28 cellular contexts compared by ENCODE assay signal in genomic region chrX:11753668-11754067, GRCh38. TPM values are rescaled to one million over a fixed set of nuclear protein-coding genes. Genes with fewer than 3 reads are reported as not detected.
DNase-seq lines count a peak whose midpoint lies in the region; ATAC-seq, FAIRE-seq and TF ChIP-seq lines count a peak whose summit lies in the region.
"Had no signal": no experiment of that assay in that cellular context is flagged by ENCODE, and none has a peak within 500 bp of the region (broad histone marks: within the 10 kb centered on the region; RNA-seq: fewer than 3 reads in every experiment).

No MANE protein-coding gene starts in this region.

- in situ Hi-C loops in GM12878 (cut with MboI), result no loop called here

- ATAC-seq in GM12878 (no peak), Right ventricle myocardium inferior (no peak), GM18861 (IDR thresholded peaks at IDR 0.05; ENCODE audit: unreplicated experiment) (no peak)

- H3K9ac ChIP-seq in GM12878 (ENCODE audit: control insufficient read depth, insufficient read depth, low read length) (no peak overlapping the region), neural progenitor cell (no peak overlapping the region)
- H3K9ac ChIP-seq: BLaER1 had no signal

- intact Hi-C loops in GM12878 (cut with micrococcal nuclease; ENCODE audit: unreplicated experiment) (no loop called here), Right ventricle myocardium inferior (cut with DNase I) (loop anchor here (10.0 kb wide), 1 partner anchor 639 kb away; the partner anchor contains the start of gene HCCS)

- H3K27me3 ChIP-seq in GM12878 (replicated peaks in 1 of 2; ENCODE audit: control insufficient read depth in 2 of 2, insufficient read depth in 2 of 2, low read length in 1 of 2), result no peaks in the 10 kb centered on the region
- H3K27me3 ChIP-seq in neural progenitor cell, result peaks cover 13% of the 10 kb centered on the region
- H3K27me3 ChIP-seq: BE2C had no signal

- H3K27me3 Mint-ChIP-seq in neural progenitor cell (ENCODE audit: insufficient read depth, low read depth), result peaks cover 12% of the 10 kb centered on the region
- H3K27me3 Mint-ChIP-seq: CD4-positive, CD25-positive, alpha-beta regulatory T cell had no signal

- peaks cover 9% of the 10 kb centered on the region for H3F3A ChIP-seq in neural progenitor cell (ENCODE audit: low read depth)

- WGBS in GM12878 (ENCODE audit: insufficient coverage, insufficient replicate concordance, low lambda C conversion rate, missing lambda C conversion rate), result 100% methylated on average over 2 of the region's 2 CpGs

- SMC1A ChIA-PET in GM12878 (lab: Charles Lee; ENCODE audit: uncharacterized antibody, unreplicated experiment), result interaction anchor here (1.0 to 4.4 kb wide), 5 partner anchors 9 to 218 kb away, joined by 3 to 36 read pairs (median 5); no protein-coding TSS in a partner anchor

- no peak for TF ChIP-seq EP300 in GM12878 (IDR thresholded peaks at IDR 0.05; ENCODE audit: borderline replicate concordance in 1 of 2, control insufficient read depth in 1 of 2, low read depth in 2 of 2, low read length in 2 of 2)

- BruUV-seq in GM12878 (replicated peaks; lab: Mats Ljungman, UMichigan), result no TSS peak

- H3K4me2 ChIP-seq in GM12878 (ENCODE audit: control insufficient read depth, insufficient read depth), result no peak overlapping the region
- no peak overlapping the region for H3K4me2 ChIP-seq in neural progenitor cell
- H3K4me2 ChIP-seq: BLaER1 had no signal

- RAD21 ChIA-PET in GM12878 (lab: Charles Lee; ENCODE audit: unreplicated experiment), result interaction anchor here (1.1 to 6.3 kb wide), 3 partner anchors 14 to 219 kb away, joined by 3 to 89 read pairs (median 16); no protein-coding TSS in a partner anchor

- peak; percentile 80 for FAIRE-seq in GM12892 (lab: Jason Lieb, UNC)
- no peak for FAIRE-seq in GM12878 (lab: Jason Lieb, UNC)
- FAIRE-seq: A204.1, GM12891, GM18507, GM19239 had no signal

- no peak for TF ChIP-seq RAD21 in GM12878 (IDR thresholded peaks at IDR 0.05; ENCODE audit: insufficient read depth, low read depth, low read length)

- no peaks in the 10 kb centered on the region for H3K36me3 Mint-ChIP-seq in neural progenitor cell
- H3K36me3 Mint-ChIP-seq: CD14-positive monocyte; CD4-positive, CD25-positive, alpha-beta regulatory T cell; CD8-positive, alpha-beta memory T cell had no signal

- H3K27ac ChIP-seq in HEK293 (ENCODE audit: extremely low read depth, low read depth, low read length), result no peak overlapping the region
- no peak overlapping the region for H3K27ac ChIP-seq in GM12878 (ENCODE audit: control insufficient read depth, insufficient read depth)
- no peak overlapping the region for H3K27ac ChIP-seq in neural progenitor cell
- H3K27ac ChIP-seq: BLaER1 had no signal

- no peak for DNase-seq in GM12892 (ENCODE audit: insufficient read length)
- no peak for DNase-seq in GM12878 (ENCODE audit: low read depth, low spot score)
- no peak for DNase-seq in neural progenitor cell (ENCODE audit: low spot score)
- no peak for DNase-seq in Right ventricle myocardium inferior (ENCODE audit: missing footprints)
- DNase-seq in dedifferentiated amniotic fluid mesenchymal stem cell (ENCODE audit: extremely low spot score), result no peak
- DNase-seq: 8988T; ACHN; BE2C; C1 segment of cervical spinal cord; CD4-positive, alpha-beta memory T cell; CD4-positive, CD25-positive, alpha-beta regulatory T cell; CD8-positive, alpha-beta memory T cell; COR-L47; DMS 273 treated with DMSO at 0.1 percent for 48 hours; DMS153; DMS53; DMS79; DND-41; EL; GDM1 had no signal

- H3K4me3 ChIP-seq in HEK293 (ENCODE audit: low read depth, low read length) (no peak overlapping the region), GM12878 (no peak overlapping the region), neural progenitor cell (no peak overlapping the region)
- H3K4me3 ChIP-seq: BLaER1 had no signal

- H2AFZ ChIP-seq in GM12878 (ENCODE audit: control insufficient read depth, low read depth, low read length) (no peak overlapping the region), neural progenitor cell (replicated peaks) (no peak overlapping the region)

- H3K9me3 ChIP-seq in HEK293 (ENCODE audit: control insufficient read depth, insufficient read depth, low read depth, low read length) (no peaks in the 10 kb centered on the region), GM12878 (replicated peaks; ENCODE audit: control insufficient read depth, insufficient read depth, low read length) (no peaks in the 10 kb centered on the region; the same call in 2 of the 3 replicates), neural progenitor cell (ENCODE audit: low read depth) (no peaks in the 10 kb centered on the region)
- H3K9me3 ChIP-seq: BE2C, BLaER1 had no signal

- no peak for TF ChIP-seq CTCF in HEK293 (tag by site-specific recombination; IDR thresholded peaks at IDR 0.05)
- no peak for TF ChIP-seq CTCF in GM12878 (IDR thresholded peaks at IDR 0.05 in 2 of 3, conservative IDR thresholded peaks at IDR 0.05 in 1 of 3; ENCODE audit: control insufficient read depth in 2 of 3, extremely low read depth in 1 of 3, insufficient read depth in 1 of 3, low read depth in 3 of 3, low read length in 3 of 3)
- no peak for TF ChIP-seq CTCF in neural progenitor cell (IDR thresholded peaks at IDR 0.05)

- H3K4me3 Mint-ChIP-seq in neural progenitor cell, result peak overlapping the region; percentile 41
- H3K4me3 Mint-ChIP-seq: CD14-positive monocyte; CD4-positive, alpha-beta memory T cell had no signal

- H3K36me3 ChIP-seq in HEK293 (ENCODE audit: control insufficient read depth in 2 of 2, insufficient read depth in 1 of 2, low read length in 2 of 2) (no peaks in the 10 kb centered on the region), GM12878 (ENCODE audit: control insufficient read depth in 2 of 2, insufficient read depth in 2 of 2, low read length in 1 of 2) (no peaks in the 10 kb centered on the region), neural progenitor cell (no peaks in the 10 kb centered on the region)
- H3K36me3 ChIP-seq: BE2C, BLaER1 had no signal

- peaks cover 8% of the 10 kb centered on the region for H3K4me1 ChIP-seq in HEK293 (ENCODE audit: control insufficient read depth, insufficient read depth, low read length)
- H3K4me1 ChIP-seq in GM12878 (ENCODE audit: control insufficient read depth, insufficient read depth, low read length), result peaks cover 7% of the 10 kb centered on the region; the same call in 1 of the 2 replicates
- H3K4me1 ChIP-seq in neural progenitor cell, result no peaks in the 10 kb centered on the region
- H3K4me1 ChIP-seq: BE2C, BLaER1 had no signal

- TF ChIP-seq POLR2A in GM12892 (IDR thresholded peaks at IDR 0.05; ENCODE audit: low read depth, low read length) (no peak), GM12878 (IDR thresholded peaks at IDR 0.05; ENCODE audit: low read depth, low read length) (no peak)

- H3K27ac Mint-ChIP-seq in neural progenitor cell, result no peak overlapping the region
- H3K27ac Mint-ChIP-seq: CD14-positive monocyte; CD4-positive, CD25-positive, alpha-beta regulatory T cell; CD8-positive, alpha-beta memory T cell had no signal

- peaks cover 2% of the 10 kb centered on the region for H3K4me1 Mint-ChIP-seq in neural progenitor cell

- H3K9me3 Mint-ChIP-seq in neural progenitor cell, result peaks cover 8% of the 10 kb centered on the region
- H3K9me3 Mint-ChIP-seq: CD4-positive, alpha-beta memory T cell; CD8-positive, alpha-beta memory T cell had no signal

- POLR2A ChIA-PET in HEK293 (lab: Yijun Ruan, JAX), result no interaction called here
- POLR2A ChIA-PET in GM12878 (lab: Charles Lee), result interaction anchor here (2.9 kb wide), 1 partner anchor 13 kb away, joined by 15 read pairs; no protein-coding TSS in a partner anchor

- CTCF ChIA-PET in HEK293 (lab: Yijun Ruan, JAX) (no interaction called here), GM12878 (lab: Yijun Ruan, JAX) (interaction anchor here (1.0 to 4.9 kb wide), 5 partner anchors 8 to 212 kb away, joined by 3 to 31 read pairs (median 9); no protein-coding TSS in a partner anchor)

- H4K20me1 ChIP-seq in GM12878 (ENCODE audit: control insufficient read depth, insufficient read depth), result no peaks in the 10 kb centered on the region
- H4K20me1 ChIP-seq in neural progenitor cell (ENCODE audit: low read depth), result no peaks in the 10 kb centered on the region

- H3K79me2 ChIP-seq in GM12878 (ENCODE audit: control insufficient read depth, insufficient read depth, low read length), result no peaks in the 10 kb centered on the region
- H3K79me2 ChIP-seq in neural progenitor cell (ENCODE audit: low read depth), result no peaks in the 10 kb centered on the region

TF ChIP-seq in HEK293, 187 proteins besides CTCF, POLR2A, EP300 and RAD21 (continues in another document):
- TF ChIP-seq ZNF138 (tag by site-specific recombination; IDR thresholded peaks at IDR 0.05; ENCODE audit: borderline replicate concordance) (no peak), ZNF843 (tag by site-specific recombination; IDR thresholded peaks at IDR 0.05) (no peak), SCRT2 (tag by site-specific recombination; IDR thresholded peaks at IDR 0.05) (peak; percentile 20; the same call in 1 of the 2 replicates)

TF ChIP-seq in GM12878, 131 proteins besides CTCF, POLR2A, EP300 and RAD21 (continues in another document):
- 0 out of 2 replicates have a peak, but pooled peaks have one; percentile 14 for TF ChIP-seq ATF7 (IDR thresholded peaks at IDR 0.05; ENCODE audit: low read depth)
- no peak for TF ChIP-seq TBL1XR1 (IDR thresholded peaks at IDR 0.05; ENCODE audit: low read depth, low read length)
- no peak for TF ChIP-seq SIN3A (IDR thresholded peaks at IDR 0.05; ENCODE audit: low read depth, low read length)
- no peak for TF ChIP-seq POLR2AphosphoS5 (IDR thresholded peaks at IDR 0.05; ENCODE audit: low read length)

RNA-seq across cellular contexts. Expression of gene MSL3, which starts 4.4 kb away (rescaled TPM):
- 50.7 TPM for polyA plus RNA-seq in GM12892 (2012; ENCODE audit: missing spikeins)
- 187 and 197 TPM in 2 replicates for total RNA-seq in GM12878 (2013; cell fraction: nucleolus; rRNA removed)
- total RNA-seq in GM12878 (2014; rRNA removed) (39.3 and 39.4 TPM in 2 replicates), GM12878 (2014; rRNA removed; fragmentation: Illumina TruSeq; extraction: Trizol) (29.0 and 30.2 TPM in 2 replicates), GM12878 (2021) (29.0 and 34.2 TPM in 2 replicates), neural progenitor cell (ENCODE audit: low replicate concordance) (21.9 and 33.2 TPM in 2 replicates), Right ventricle myocardium inferior (14.6 TPM)
- 22.4 TPM for polyA plus RNA-seq in GM12878 (2011; ENCODE audit: low read depth)
- polyA plus RNA-seq in GM12878 (2011; rRNA removed) (438 and 577 TPM in 2 replicates), GM12878 (2014; fragmentation: Illumina TruSeq; extraction: Trizol) (39.1 and 44.4 TPM in 2 replicates), GM12878 (2014; fragmentation: Nextera tagmentation; extraction: Ambion mirVana) (10 to 100 TPM; 28.4 to 42.0 TPM), GM12878 (2014; rRNA removed) (41.0 and 44.9 TPM in 2 replicates), GM12878 (2016; fragmentation: Nextera tagmentation; extraction: Ambion mirVana) (10 to 100 TPM; 43.8 to 45.0 TPM)
- 261 and 306 TPM in 2 replicates for polyA plus RNA-seq in GM12878 (2011; cell fraction: cytosol; rRNA removed)
- 898 and 1,313 TPM in 2 replicates for polyA plus RNA-seq in GM12878 (2011; cell fraction: nucleus; rRNA removed)
- 32.3 and 41.3 TPM in 2 replicates for polyA plus RNA-seq in GM12878 (2012)
- polyA minus RNA-seq in GM12878 (2011; rRNA and poly(A)+ RNA removed), result 233 and 254 TPM in 2 replicates
- 86.2 and 96.9 TPM in 2 replicates for polyA minus RNA-seq in GM12878 (2011; cell fraction: cytosol; rRNA and poly(A)+ RNA removed)
- 343 and 358 TPM in 2 replicates for polyA minus RNA-seq in GM12878 (2011; cell fraction: nucleus; rRNA and poly(A)+ RNA removed)
